In the genomic region with DNA sequence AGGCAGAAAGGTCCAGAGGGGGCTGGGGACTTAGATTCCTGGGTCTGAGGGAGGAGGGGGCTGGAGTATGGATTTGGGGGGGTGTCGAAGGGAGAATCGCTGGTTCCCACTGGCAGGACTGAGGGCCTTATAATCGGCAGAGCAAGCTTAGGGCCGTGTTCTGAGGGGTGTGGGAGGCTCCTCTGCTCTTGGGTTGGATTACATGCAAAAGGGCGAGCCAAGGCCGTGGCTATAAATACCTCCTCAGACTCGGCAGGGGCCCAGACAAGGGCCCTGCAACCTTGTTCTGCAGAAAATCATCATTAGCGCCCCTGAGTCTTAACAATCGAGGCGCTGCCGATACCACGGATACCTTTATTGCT, we compare ENCODE assay signal across 1 cellular context.
TF ChIP-seq lines count a peak whose summit lies in the region.

No MANE protein-coding gene starts in this region.

TF ChIP-seq in SK-N-SH, 30 proteins besides CTCF, POLR2A, EP300 and RAD21 (continued from another document):
- TF ChIP-seq, protein P1, sequence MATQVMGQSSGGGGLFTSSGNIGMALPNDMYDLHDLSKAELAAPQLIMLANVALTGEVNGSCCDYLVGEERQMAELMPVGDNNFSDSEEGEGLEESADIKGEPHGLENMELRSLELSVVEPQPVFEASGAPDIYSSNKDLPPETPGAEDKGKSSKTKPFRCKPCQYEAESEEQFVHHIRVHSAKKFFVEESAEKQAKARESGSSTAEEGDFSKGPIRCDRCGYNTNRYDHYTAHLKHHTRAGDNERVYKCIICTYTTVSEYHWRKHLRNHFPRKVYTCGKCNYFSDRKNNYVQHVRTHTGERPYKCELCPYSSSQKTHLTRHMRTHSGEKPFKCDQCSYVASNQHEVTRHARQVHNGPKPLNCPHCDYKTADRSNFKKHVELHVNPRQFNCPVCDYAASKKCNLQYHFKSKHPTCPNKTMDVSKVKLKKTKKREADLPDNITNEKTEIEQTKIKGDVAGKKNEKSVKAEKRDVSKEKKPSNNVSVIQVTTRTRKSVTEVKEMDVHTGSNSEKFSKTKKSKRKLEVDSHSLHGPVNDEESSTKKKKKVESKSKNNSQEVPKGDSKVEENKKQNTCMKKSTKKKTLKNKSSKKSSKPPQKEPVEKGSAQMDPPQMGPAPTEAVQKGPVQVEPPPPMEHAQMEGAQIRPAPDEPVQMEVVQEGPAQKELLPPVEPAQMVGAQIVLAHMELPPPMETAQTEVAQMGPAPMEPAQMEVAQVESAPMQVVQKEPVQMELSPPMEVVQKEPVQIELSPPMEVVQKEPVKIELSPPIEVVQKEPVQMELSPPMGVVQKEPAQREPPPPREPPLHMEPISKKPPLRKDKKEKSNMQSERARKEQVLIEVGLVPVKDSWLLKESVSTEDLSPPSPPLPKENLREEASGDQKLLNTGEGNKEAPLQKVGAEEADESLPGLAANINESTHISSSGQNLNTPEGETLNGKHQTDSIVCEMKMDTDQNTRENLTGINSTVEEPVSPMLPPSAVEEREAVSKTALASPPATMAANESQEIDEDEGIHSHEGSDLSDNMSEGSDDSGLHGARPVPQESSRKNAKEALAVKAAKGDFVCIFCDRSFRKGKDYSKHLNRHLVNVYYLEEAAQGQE (IDR thresholded peaks at IDR 0.05; ENCODE audit: low read depth, low read length), result no peak
- no peak for TF ChIP-seq CHD2 (IDR thresholded peaks at IDR 0.05; ENCODE audit: low read length, partially characterized antibody)
- no peak for TF ChIP-seq RXRA (IDR thresholded peaks at IDR 0.05; ENCODE audit: borderline replicate concordance, low read depth)
- no peak for TF ChIP-seq EZH2phosphoT487 (IDR thresholded peaks at IDR 0.05; ENCODE audit: borderline replicate concordance, low read depth)
- TF ChIP-seq NFIC (IDR thresholded peaks at IDR 0.05; ENCODE audit: borderline replicate concordance), result no peak
- TF ChIP-seq GABPA (IDR thresholded peaks at IDR 0.05; ENCODE audit: low read depth), result no peak
- TF ChIP-seq SIN3A (IDR thresholded peaks at IDR 0.05; ENCODE audit: borderline replicate concordance, low read depth, low read length), result no peak
- TF ChIP-seq SMC3 (IDR thresholded peaks at IDR 0.05; ENCODE audit: low read depth, low read length), result no peak
- TF ChIP-seq, protein P2, sequence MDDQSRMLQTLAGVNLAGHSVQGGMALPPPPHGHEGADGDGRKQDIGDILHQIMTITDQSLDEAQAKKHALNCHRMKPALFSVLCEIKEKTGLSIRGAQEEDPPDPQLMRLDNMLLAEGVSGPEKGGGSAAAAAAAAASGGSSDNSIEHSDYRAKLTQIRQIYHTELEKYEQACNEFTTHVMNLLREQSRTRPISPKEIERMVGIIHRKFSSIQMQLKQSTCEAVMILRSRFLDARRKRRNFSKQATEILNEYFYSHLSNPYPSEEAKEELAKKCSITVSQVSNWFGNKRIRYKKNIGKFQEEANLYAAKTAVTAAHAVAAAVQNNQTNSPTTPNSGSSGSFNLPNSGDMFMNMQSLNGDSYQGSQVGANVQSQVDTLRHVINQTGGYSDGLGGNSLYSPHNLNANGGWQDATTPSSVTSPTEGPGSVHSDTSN (IDR thresholded peaks at IDR 0.05), result no peak
- no peak for TF ChIP-seq FOXJ3 (CRISPR knock-in tag; IDR thresholded peaks at IDR 0.05)
- no peak for TF ChIP-seq POLR2AphosphoS5 (IDR thresholded peaks at IDR 0.05; ENCODE audit: low read depth, low read length)
- TF ChIP-seq, protein P3, sequence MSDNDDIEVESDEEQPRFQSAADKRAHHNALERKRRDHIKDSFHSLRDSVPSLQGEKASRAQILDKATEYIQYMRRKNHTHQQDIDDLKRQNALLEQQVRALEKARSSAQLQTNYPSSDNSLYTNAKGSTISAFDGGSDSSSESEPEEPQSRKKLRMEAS (IDR thresholded peaks at IDR 0.05; ENCODE audit: low read depth), result no peak
- TF ChIP-seq, protein P4, sequence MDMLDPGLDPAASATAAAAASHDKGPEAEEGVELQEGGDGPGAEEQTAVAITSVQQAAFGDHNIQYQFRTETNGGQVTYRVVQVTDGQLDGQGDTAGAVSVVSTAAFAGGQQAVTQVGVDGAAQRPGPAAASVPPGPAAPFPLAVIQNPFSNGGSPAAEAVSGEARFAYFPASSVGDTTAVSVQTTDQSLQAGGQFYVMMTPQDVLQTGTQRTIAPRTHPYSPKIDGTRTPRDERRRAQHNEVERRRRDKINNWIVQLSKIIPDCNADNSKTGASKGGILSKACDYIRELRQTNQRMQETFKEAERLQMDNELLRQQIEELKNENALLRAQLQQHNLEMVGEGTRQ (IDR thresholded peaks at IDR 0.05; ENCODE audit: borderline replicate concordance, low read depth, low read length), result no peak
- TF ChIP-seq TCF12 (IDR thresholded peaks at IDR 0.05), result no peak
- TF ChIP-seq RCOR1 (IDR thresholded peaks at IDR 0.05; ENCODE audit: low read length), result no peak
- no peak for TF ChIP-seq MXI1 (IDR thresholded peaks at IDR 0.05; ENCODE audit: low read depth, low read length)
- TF ChIP-seq, protein P5, sequence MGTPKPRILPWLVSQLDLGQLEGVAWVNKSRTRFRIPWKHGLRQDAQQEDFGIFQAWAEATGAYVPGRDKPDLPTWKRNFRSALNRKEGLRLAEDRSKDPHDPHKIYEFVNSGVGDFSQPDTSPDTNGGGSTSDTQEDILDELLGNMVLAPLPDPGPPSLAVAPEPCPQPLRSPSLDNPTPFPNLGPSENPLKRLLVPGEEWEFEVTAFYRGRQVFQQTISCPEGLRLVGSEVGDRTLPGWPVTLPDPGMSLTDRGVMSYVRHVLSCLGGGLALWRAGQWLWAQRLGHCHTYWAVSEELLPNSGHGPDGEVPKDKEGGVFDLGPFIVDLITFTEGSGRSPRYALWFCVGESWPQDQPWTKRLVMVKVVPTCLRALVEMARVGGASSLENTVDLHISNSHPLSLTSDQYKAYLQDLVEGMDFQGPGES (IDR thresholded peaks at IDR 0.05; ENCODE audit: low read depth, low read length), result no peak
